ENCODE assay signal across 1 cellular context in the genomic region with DNA sequence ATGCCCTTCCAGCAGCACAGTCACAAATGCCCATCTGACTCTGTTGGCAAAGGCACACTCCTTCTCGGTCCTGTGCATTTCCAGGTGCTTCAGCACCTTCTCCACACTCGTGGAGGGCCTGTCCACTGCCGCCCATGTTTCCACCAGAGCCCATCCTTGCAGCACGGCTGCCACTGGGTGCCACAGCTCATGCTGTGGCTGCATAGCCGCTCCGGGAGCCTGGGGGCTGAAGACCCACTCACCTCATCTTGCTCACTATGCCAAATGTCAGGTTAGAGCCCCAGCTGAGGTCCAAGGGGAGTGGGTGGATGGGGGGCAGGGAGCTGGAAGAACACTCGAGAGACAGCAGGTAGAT.
TF ChIP-seq lines count a peak whose summit lies in the region.

No MANE protein-coding gene starts in this region.

TF ChIP-seq in GM23338, 12 proteins besides CTCF, POLR2A, EP300 and RAD21 (continued from another document):
- no peak for TF ChIP-seq REST (IDR thresholded peaks at IDR 0.05; ENCODE audit: unreplicated experiment)
- no peak for TF ChIP-seq POLR2AphosphoS5 (IDR thresholded peaks at IDR 0.05; ENCODE audit: low read depth)
- no peak for TF ChIP-seq NANOG (IDR thresholded peaks at IDR 0.05; ENCODE audit: borderline replicate concordance)
- no peak for TF ChIP-seq CREB1 (CRISPR knock-in tag; IDR thresholded peaks at IDR 0.05; ENCODE audit: low read depth)
- no peak for TF ChIP-seq EZH2 (IDR thresholded peaks at IDR 0.05; ENCODE audit: low read depth, unreplicated experiment)
- no peak for TF ChIP-seq STAT1 (IDR thresholded peaks at IDR 0.05; ENCODE audit: unreplicated experiment)
- TF ChIP-seq JUNB (IDR thresholded peaks at IDR 0.05; ENCODE audit: unreplicated experiment), result no peak
- TF ChIP-seq ZNF114 (CRISPR knock-in tag; IDR thresholded peaks at IDR 0.05), result no peak
- TF ChIP-seq ZNF462 (CRISPR knock-in tag; IDR thresholded peaks at IDR 0.05), result no peak
- TF ChIP-seq EZH2phosphoT487 (IDR thresholded peaks at IDR 0.05; ENCODE audit: unreplicated experiment), result no peak
- no peak for TF ChIP-seq ZNF331 (CRISPR knock-in tag; IDR thresholded peaks at IDR 0.05; ENCODE audit: low read depth)
